Comparison of ENCODE assay signal across 12 cellular contexts in genomic region chr5:68289576-68289975, GRCh38.
DNase-seq lines count a peak whose midpoint lies in the region; ATAC-seq, FAIRE-seq and TF ChIP-seq lines count a peak whose summit lies in the region.
"Had no signal": no experiment of that assay in that cellular context is flagged by ENCODE, and none has a peak within 500 bp of the region (broad histone marks: within the 10 kb centered on the region; RNA-seq: fewer than 3 reads in every experiment).

No MANE protein-coding gene starts in this region.

- no peaks in the 10 kb centered on the region for H3K27me3 Mint-ChIP-seq in activated T-cell treated with anti-CD3 and anti-CD28 coated beads, Interleukin-2, amount 50 U/mL, for 4 hours (ENCODE audit: low read depth)
- H3K27me3 Mint-ChIP-seq in astrocyte (ENCODE audit: low read depth, unreplicated experiment): no peaks in the 10 kb centered on the region

- intact Hi-C loops in lower lobe of right lung (cut with DNase I) (loop anchor here (10.0 kb wide), 1 partner anchor 165 kb away; no protein-coding TSS in a partner anchor), posterior vena cava (cut with DNase I) (loop anchor here (5.0 kb wide), 1 partner anchor 168 kb away; no protein-coding TSS in a partner anchor)

- no peak overlapping the region for H2AFZ ChIP-seq in astrocyte (ENCODE audit: low read depth, low read length)

- H3K9me3 ChIP-seq in astrocyte (ENCODE audit: insufficient read depth, low read depth, low read length): no peaks in the 10 kb centered on the region
- no peaks in the 10 kb centered on the region for H3K9me3 ChIP-seq in lower lobe of right lung

- H3K27me3 ChIP-seq in astrocyte (ENCODE audit: insufficient read depth, low read length) (no peaks in the 10 kb centered on the region), lower lobe of right lung (ENCODE audit: low read depth) (no peaks in the 10 kb centered on the region)

- no peaks in the 10 kb centered on the region for H4K20me1 ChIP-seq in astrocyte (ENCODE audit: insufficient read depth, low read length)

- no peak for DNase-seq in activated T-cell treated with anti-CD3 and anti-CD28 coated beads, Interleukin-2, amount 50 U/mL, for 4 hours
- DNase-seq in activated T-cell treated with anti-CD3 and anti-CD28 coated beads for 4 hours (no peak), astrocyte (ENCODE audit: low read depth) (no peak), lower lobe of right lung (no peak), posterior vena cava (ENCODE audit: low spot score) (no peak)
- no peak for DNase-seq in activated effector memory CD4-positive, alpha-beta T cell treated with Interleukin-2 at 50 U/mL for 16 hours
- DNase-seq: cerebellar nuclear complex; NCI-H510A treated with DMSO at 0.1 percent for 48 hours; stimulated activated CD4-positive, alpha-beta T cell treated with anti-CD3 and anti-CD28 coated beads, Interleukin-4, amount 100 ng/mL, for 24 hours had no signal

- H3K4me1 ChIP-seq in astrocyte (ENCODE audit: insufficient read depth, low read length) (peaks cover 14% of the 10 kb centered on the region), lower lobe of right lung (peaks cover 78% of the 10 kb centered on the region)

- H3K4me2 ChIP-seq in astrocyte (ENCODE audit: low read length): peak overlapping the region; percentile 95

- peaks cover 22% of the 10 kb centered on the region for H3K36me3 Mint-ChIP-seq in activated T-cell treated with anti-CD3 and anti-CD28 coated beads, Interleukin-2, amount 50 U/mL, for 4 hours (ENCODE audit: insufficient read depth)
- H3K36me3 Mint-ChIP-seq in astrocyte (ENCODE audit: low read depth, unreplicated experiment): peaks cover 9% of the 10 kb centered on the region

- peak overlapping the region; percentile 89 for H3K27ac Mint-ChIP-seq in astrocyte (ENCODE audit: unreplicated experiment)

- ATAC-seq in activated T-cell treated with anti-CD3 and anti-CD28 coated beads, Interleukin-2, amount 50 U/mL, for 4 hours: no peak
- ATAC-seq in lower lobe of right lung: no peak
- no peak for ATAC-seq in HG02678 (IDR thresholded peaks at IDR 0.05; ENCODE audit: unreplicated experiment)

- H3K4me3 Mint-ChIP-seq in activated T-cell treated with anti-CD3 and anti-CD28 coated beads, Interleukin-2, amount 50 U/mL, for 4 hours: peak overlapping the region; percentile 88
- H3K4me3 Mint-ChIP-seq in astrocyte (ENCODE audit: unreplicated experiment): peak overlapping the region; percentile 92

- H3K36me3 ChIP-seq in astrocyte (ENCODE audit: insufficient read depth, low read length) (peaks cover 6% of the 10 kb centered on the region), lower lobe of right lung (peaks cover 27% of the 10 kb centered on the region)

- no peaks in the 10 kb centered on the region for H3K9me3 Mint-ChIP-seq in activated T-cell treated with anti-CD3 and anti-CD28 coated beads, Interleukin-2, amount 50 U/mL, for 4 hours
- no peaks in the 10 kb centered on the region for H3K9me3 Mint-ChIP-seq in astrocyte (ENCODE audit: unreplicated experiment)

- H3K4me3 ChIP-seq in astrocyte (ENCODE audit: insufficient read depth, low read depth, low read length) (no peak overlapping the region), lower lobe of right lung (peak overlapping the region; percentile 1)

- no peaks in the 10 kb centered on the region for H3K79me2 ChIP-seq in astrocyte (ENCODE audit: insufficient read depth, low read length)

- peaks cover 76% of the 10 kb centered on the region for H3K4me1 Mint-ChIP-seq in activated T-cell treated with anti-CD3 and anti-CD28 coated beads, Interleukin-2, amount 50 U/mL, for 4 hours (ENCODE audit: low read depth)
- peaks cover 31% of the 10 kb centered on the region for H3K4me1 Mint-ChIP-seq in astrocyte (ENCODE audit: low read depth, unreplicated experiment)

- no peak for FAIRE-seq in astrocyte (lab: Jason Lieb, UNC)
- FAIRE-seq: TTC549 had no signal

- no peak overlapping the region for H3K9ac ChIP-seq in astrocyte (ENCODE audit: low read length)

- H3K27ac ChIP-seq in astrocyte (ENCODE audit: low read depth, low read length) (no peak overlapping the region), lower lobe of right lung (no peak overlapping the region), temporal lobe (ENCODE audit: low read depth, low read length) (peak overlapping the region; percentile 94)

- TF ChIP-seq CTCF in astrocyte (IDR thresholded peaks at IDR 0.05; ENCODE audit: insufficient read depth, low read depth, low read length): no peak
- no peak for TF ChIP-seq CTCF in lower lobe of right lung (IDR thresholded peaks at IDR 0.05)
